ENCODE assay signal across 1 cellular context in genomic region chr5:9288234-9288633, GRCh38.
TF ChIP-seq lines count a peak whose summit lies in the region.

No MANE protein-coding gene starts in this region.

TF ChIP-seq in GM23338, 12 proteins besides CTCF, POLR2A, EP300 and RAD21 (continued from another document):
- TF ChIP-seq ZNF462 (CRISPR knock-in tag; IDR thresholded peaks at IDR 0.05) = no peak
- no peak for TF ChIP-seq NANOG (IDR thresholded peaks at IDR 0.05; ENCODE audit: borderline replicate concordance)
- TF ChIP-seq ZNF114 (CRISPR knock-in tag; IDR thresholded peaks at IDR 0.05) = no peak
- TF ChIP-seq JUNB (IDR thresholded peaks at IDR 0.05; ENCODE audit: unreplicated experiment) = no peak
- no peak for TF ChIP-seq CREB1 (CRISPR knock-in tag; IDR thresholded peaks at IDR 0.05; ENCODE audit: low read depth)
- TF ChIP-seq REST (IDR thresholded peaks at IDR 0.05; ENCODE audit: unreplicated experiment) = no peak
- TF ChIP-seq EZH2phosphoT487 (IDR thresholded peaks at IDR 0.05; ENCODE audit: unreplicated experiment) = no peak
- no peak for TF ChIP-seq POLR2AphosphoS5 (IDR thresholded peaks at IDR 0.05; ENCODE audit: low read depth)
- TF ChIP-seq EZH2 (IDR thresholded peaks at IDR 0.05; ENCODE audit: low read depth, unreplicated experiment) = no peak
- TF ChIP-seq STAT1 (IDR thresholded peaks at IDR 0.05; ENCODE audit: unreplicated experiment) = no peak
- no peak for TF ChIP-seq ZNF331 (CRISPR knock-in tag; IDR thresholded peaks at IDR 0.05; ENCODE audit: low read depth)
